ENCODE assay signal across 8 cellular contexts in genomic region chr6:136113736-136114173, GRCh38.
DNase-seq lines count a peak whose midpoint lies in the region; ATAC-seq, FAIRE-seq and TF ChIP-seq lines count a peak whose summit lies in the region.

No MANE protein-coding gene starts in this region.

- H3K27ac Mint-ChIP-seq in activated CD8-positive, alpha-beta T cell treated with anti-CD3 and anti-CD28 coated beads, Interleukin-2, amount 10 ng/mL, durations not matched to agents 7 days and 5 days, result no peak overlapping the region

- ATAC-seq in activated CD8-positive, alpha-beta T cell treated with anti-CD3 and anti-CD28 coated beads, Interleukin-2, amount 10 ng/mL, durations not matched to agents 7 days and 5 days, result peak; percentile 30
- ATAC-seq in HG02970 (IDR thresholded peaks at IDR 0.05; ENCODE audit: low FRiP score, unreplicated experiment), result no peak
- ATAC-seq in GM18870 (IDR thresholded peaks at IDR 0.05; ENCODE audit: unreplicated experiment), result no peak

- peaks cover 7% of the 10 kb centered on the region for H3K27me3 Mint-ChIP-seq in activated CD8-positive, alpha-beta T cell treated with anti-CD3 and anti-CD28 coated beads, Interleukin-2, amount 10 ng/mL, durations not matched to agents 7 days and 5 days (ENCODE audit: low read depth)

- H3K27ac ChIP-seq in hepatocyte (peak overlapping the region; percentile 10), suprapubic skin (peak overlapping the region; percentile 50)

- H3K79me2 ChIP-seq in hepatocyte, result no peaks in the 10 kb centered on the region

- H3K4me1 Mint-ChIP-seq in activated CD8-positive, alpha-beta T cell treated with anti-CD3 and anti-CD28 coated beads, Interleukin-2, amount 10 ng/mL, durations not matched to agents 7 days and 5 days (ENCODE audit: low read depth), result no peaks in the 10 kb centered on the region

- DNase-seq in ELF-1 (ENCODE audit: low read depth, low spot score) (peak; percentile 75), NCI-H1930 (lab: John Stamatoyannopoulos, UW) (peak; percentile 86 to 88), hepatocyte (ENCODE audit: low spot score) (peak; percentile 79), suprapubic skin (ENCODE audit: low spot score in 2 of 2) (peak in 1 of 2 donors; percentile 67), GM12891 (ENCODE audit: insufficient read length, low spot score) (no peak)
- DNase-seq in activated CD8-positive, alpha-beta T cell treated with anti-CD3 and anti-CD28 coated beads, Interleukin-2, amount 10 ng/mL, durations not matched to agents 7 days and 5 days, result no peak

- H4K20me1 ChIP-seq in hepatocyte (ENCODE audit: insufficient read depth, poor library complexity, severe bottlenecking), result no peaks in the 10 kb centered on the region

- WGBS in hepatocyte (ENCODE audit: low lambda C conversion rate, missing lambda C conversion rate), result 15% methylated on average over 5 of the region's 5 CpGs
- 16% methylated on average over 5 of the region's 5 CpGs for WGBS in suprapubic skin

- peak overlapping the region; percentile 2 for H3K4me2 ChIP-seq in hepatocyte

- TF ChIP-seq POLR2A in suprapubic skin (IDR thresholded peaks at IDR 0.05), result no peak
- TF ChIP-seq POLR2A in GM12891 (IDR thresholded peaks at IDR 0.05; ENCODE audit: low read depth, low read length), result no peak

- no peaks in the 10 kb centered on the region for H3K36me3 Mint-ChIP-seq in activated CD8-positive, alpha-beta T cell treated with anti-CD3 and anti-CD28 coated beads, Interleukin-2, amount 10 ng/mL, durations not matched to agents 7 days and 5 days (ENCODE audit: low read depth)

- CTCF ChIA-PET in activated CD8-positive, alpha-beta T cell treated with anti-CD3 and anti-CD28 coated beads, Interleukin-2, amount 10 ng/mL, durations not matched to agents 7 days and 5 days (lab: Charles Lee), result no interaction called here

- POLR2A ChIA-PET in activated CD8-positive, alpha-beta T cell treated with anti-CD3 and anti-CD28 coated beads, Interleukin-2, amount 10 ng/mL, durations not matched to agents 7 days and 5 days (lab: Charles Lee), result no interaction called here

- FAIRE-seq in GM12891 (lab: Jason Lieb, UNC), result no peak

- no peak overlapping the region for H3K4me3 ChIP-seq in hepatocyte
- no peak overlapping the region for H3K4me3 ChIP-seq in suprapubic skin

- no peaks in the 10 kb centered on the region for H3K9me3 Mint-ChIP-seq in activated CD8-positive, alpha-beta T cell treated with anti-CD3 and anti-CD28 coated beads, Interleukin-2, amount 10 ng/mL, durations not matched to agents 7 days and 5 days (ENCODE audit: insufficient read depth)

- H3K27me3 ChIP-seq in hepatocyte (no peaks in the 10 kb centered on the region), suprapubic skin (no peaks in the 10 kb centered on the region)

- H3K9me3 ChIP-seq in hepatocyte (ENCODE audit: low read depth) (no peaks in the 10 kb centered on the region), suprapubic skin (no peaks in the 10 kb centered on the region)

- H3K4me3 Mint-ChIP-seq in activated CD8-positive, alpha-beta T cell treated with anti-CD3 and anti-CD28 coated beads, Interleukin-2, amount 10 ng/mL, durations not matched to agents 7 days and 5 days, result no peak overlapping the region

- H3K4me1 ChIP-seq in hepatocyte (ENCODE audit: insufficient read depth) (peaks cover 4% of the 10 kb centered on the region), suprapubic skin (peaks cover 20% of the 10 kb centered on the region)

- TF ChIP-seq EP300 in suprapubic skin (IDR thresholded peaks at IDR 0.05), result no peak

- H3K36me3 ChIP-seq in hepatocyte (replicated peaks; ENCODE audit: insufficient read depth, low read depth) (no peaks in the 10 kb centered on the region), suprapubic skin (no peaks in the 10 kb centered on the region)

- TF ChIP-seq CTCF in hepatocyte (IDR thresholded peaks at IDR 0.05; ENCODE audit: poor library complexity) (no peak), suprapubic skin (IDR thresholded peaks at IDR 0.05) (no peak)

- H2AFZ ChIP-seq in hepatocyte, result no peak overlapping the region

- no peaks in the 10 kb centered on the region for H3K9me2 ChIP-seq in hepatocyte (replicated peaks; ENCODE audit: insufficient read depth)

TF ChIP-seq in GM12891, 5 proteins besides CTCF, POLR2A, EP300 and RAD21:
- TF ChIP-seq TAF1 (IDR thresholded peaks at IDR 0.05; ENCODE audit: low read depth, low read length) (no peak), SPI1 (IDR thresholded peaks at IDR 0.05; ENCODE audit: low read depth, low read length) (no peak), PAX5 (IDR thresholded peaks at IDR 0.05; ENCODE audit: insufficient read depth, low read length, severe bottlenecking) (no peak), POLR2AphosphoS5 (IDR thresholded peaks at IDR 0.05; ENCODE audit: low read depth, low read length) (no peak), POU2F2 (IDR thresholded peaks at IDR 0.05; ENCODE audit: low read depth, low read length) (no peak)

Comparison
In these comparisons a context has a peak if more than half of its experiments do, and no peak if none do; other contexts are left out.
1. DNase-seq: peak in ELF-1 (single experiment), NCI-H1930 (2 of 2) and hepatocyte (single experiment); none in activated CD8-positive, alpha-beta T cell treated with anti-CD3 and anti-CD28 coated beads, Interleukin-2, amount 10 ng/mL, durations not matched to agents 7 days and 5 days (single experiment) and GM12891 (single experiment).